ENCODE assay signal across 8 cellular contexts in the genomic region with DNA sequence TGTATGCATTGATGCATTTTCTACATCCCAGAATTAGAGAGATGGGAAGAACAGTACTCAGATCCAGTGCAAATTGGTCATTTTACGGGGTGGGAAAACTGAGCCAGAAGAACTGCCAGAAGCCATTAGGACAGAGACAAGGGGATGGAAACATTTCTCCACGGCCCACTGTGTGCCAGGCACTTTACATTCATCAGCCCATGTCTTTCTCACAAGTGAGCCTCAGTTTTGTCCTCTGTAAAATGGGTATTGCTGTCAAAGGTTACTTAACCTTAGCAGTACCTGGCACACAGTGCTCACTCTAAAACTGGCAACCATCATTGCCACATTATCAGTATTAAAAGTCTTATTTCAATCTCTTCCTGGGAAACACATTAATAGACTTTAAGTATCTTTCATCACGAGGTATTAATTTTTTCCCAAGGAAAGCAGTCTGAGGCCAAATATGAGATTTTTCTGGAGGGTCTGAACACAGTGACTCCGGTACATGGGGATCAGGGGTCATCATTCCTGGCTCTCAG. TPM values are rescaled to one million over a fixed set of nuclear protein-coding genes. Genes with fewer than 3 reads are reported as not detected.
A peak's percentile ranks its signal among the peaks of the same experiment; 100 is the strongest.
DNase-seq lines count a peak whose midpoint lies in the region; ATAC-seq and TF ChIP-seq lines count a peak whose summit lies in the region.

No MANE protein-coding gene starts in this region.

- no peak for ATAC-seq in GM18907 (IDR thresholded peaks at IDR 0.05; ENCODE audit: unreplicated experiment)

- TF ChIP-seq CTCF in VCaP (conservative IDR thresholded peaks at IDR 0.05) (no peak), fibroblast of the aortic adventitia (IDR thresholded peaks at IDR 0.05; ENCODE audit: insufficient read depth, low read length) (no peak)

- H3K4me3 ChIP-seq in GM08714 (ENCODE audit: low read length) (peak overlapping the region; percentile 12; the same call in 1 of the 2 replicates), fibroblast of the aortic adventitia (ENCODE audit: low read depth, low read length) (peak overlapping the region; percentile 29)

- peak overlapping the region; percentile 86 for H3K27ac ChIP-seq in VCaP

- DNase-seq in fibroblast of the aortic adventitia (ENCODE audit: low read depth) (peak; percentile 80), posterior vena cava (ENCODE audit: low spot score) (peak; percentile 89), head of caudate nucleus (no peak), GM19240 (ENCODE audit: insufficient read length, low spot score) (no peak)
- DNase-seq in activated CD4-positive, alpha-beta T cell treated with anti-CD3 and anti-CD28 coated beads, Interleukin-2, amount 50 U/mL, for 48 hours: no peak

- intact Hi-C loops in posterior vena cava (cut with DNase I) (no loop called here), head of caudate nucleus (cut with DNase I) (no loop called here)

RNA-seq across cellular contexts. Expression of a gene that starts 5.2 kb away (rescaled TPM):
- total RNA-seq in fibroblast of the aortic adventitia (ENCODE audit: low replicate concordance): 22.2 and 44.1 TPM in 2 replicates
- total RNA-seq in posterior vena cava: 1,000 to 10,000 TPM in 1 of 2 donors, 100 to 1,000 TPM in 1; 445 to 1,411 TPM

Comparison
In these comparisons a context has a peak if more than half of its experiments do, and no peak if none do; other contexts are left out.
1. DNase-seq: peak in fibroblast of the aortic adventitia (single experiment) and posterior vena cava (single experiment); none in head of caudate nucleus (0 of 42), GM19240 (single experiment) and activated CD4-positive, alpha-beta T cell treated with anti-CD3 and anti-CD28 coated beads, Interleukin-2, amount 50 U/mL, for 48 hours (0 of 2).